ENCODE assay signal across 26 cellular contexts in genomic region chr17:74925242-74925641, GRCh38. TPM values are rescaled to one million over a fixed set of nuclear protein-coding genes. Genes with fewer than 3 reads are reported as not detected.
"Had no signal": no experiment of that assay in that cellular context is flagged by ENCODE, and none has a peak within 500 bp of the region (broad histone marks: within the 10 kb centered on the region; RNA-seq: fewer than 3 reads in every experiment).

No MANE protein-coding gene starts in this region.

- ATAC-seq: activated CD8-positive, alpha-beta T cell treated with anti-CD3 and anti-CD28 coated beads, Interleukin-2, amount 10 ng/mL, durations not matched to agents 7 days and 5 days; SK-N-SH treated with all-trans-retinoic acid at 6 μM for 48 hours had no signal

- H3K4me3 Mint-ChIP-seq: activated CD8-positive, alpha-beta T cell treated with anti-CD3 and anti-CD28 coated beads, Interleukin-2, amount 10 ng/mL, durations not matched to agents 7 days and 5 days; activated naive CD8-positive, alpha-beta T cell treated with anti-CD3 and anti-CD28 coated beads, Interleukin-2, amount 10 ng/mL, durations not matched to agents 7 days and 5 days had no signal

- H3K27ac ChIP-seq: adrenal gland, SJSA1 had no signal

- DNase-seq: activated CD4-positive, alpha-beta T cell treated with anti-CD3 and anti-CD28 coated beads, Interleukin-2, amount 50 U/mL, for 4 hours; activated CD4-positive, CD25-positive, alpha-beta regulatory T cell treated with anti-CD3 and anti-CD28 coated beads, Interleukin-2, amount 50 U/mL, for 72 hours; activated CD8-positive, alpha-beta memory T cell treated with anti-CD3 and anti-CD28 coated beads, Interleukin-2, amount 50 U/mL, for 48 hours; activated CD8-positive, alpha-beta T cell treated with anti-CD3 and anti-CD28 coated beads, Interleukin-2, amount 10 ng/mL, durations not matched to agents 7 days and 5 days; activated naive CD8-positive, alpha-beta T cell treated with anti-CD3 and anti-CD28 coated beads, Interleukin-2, amount 10 ng/mL, durations not matched to agents 7 days and 5 days; adrenal gland; aorta; central memory CD4-positive, alpha-beta T cell; MG63; MV-4-11; NCI-H1092 treated with DMSO at 0.1 percent for 48 hours; NCI-H1417 treated with DMSO at 0.1 percent for 48 hours; NCI-H1694; NCI-H2029; NCI-H2107; NCI-H510A; NCI-H526 treated with DMSO at 0.1 percent for 48 hours; OCI-M1; SHP77; SW 1271 had no signal

- H3K4me3 ChIP-seq: adrenal gland, MG63, SJSA1 had no signal

- FAIRE-seq: bronchial epithelial cell, RCC 7860 had no signal

- H3K9me3 Mint-ChIP-seq: activated naive CD8-positive, alpha-beta T cell treated with anti-CD3 and anti-CD28 coated beads, Interleukin-2, amount 10 ng/mL, durations not matched to agents 7 days and 5 days had no signal

- H3K36me3 Mint-ChIP-seq: activated naive CD8-positive, alpha-beta T cell treated with anti-CD3 and anti-CD28 coated beads, Interleukin-2, amount 10 ng/mL, durations not matched to agents 7 days and 5 days had no signal

- H3K9me3 ChIP-seq: adrenal gland, MG63, SJSA1 had no signal

- H3K36me3 ChIP-seq: adrenal gland, MG63, SJSA1 had no signal

- H3K27ac Mint-ChIP-seq: activated CD8-positive, alpha-beta T cell treated with anti-CD3 and anti-CD28 coated beads, Interleukin-2, amount 10 ng/mL, durations not matched to agents 7 days and 5 days; activated naive CD8-positive, alpha-beta T cell treated with anti-CD3 and anti-CD28 coated beads, Interleukin-2, amount 10 ng/mL, durations not matched to agents 7 days and 5 days had no signal

RNA-seq across cellular contexts. Expression of gene OTOP2, which starts 1.2 kb away (rescaled TPM):
- total RNA-seq: activated CD8-positive, alpha-beta T cell treated with anti-CD3 and anti-CD28 coated beads, Interleukin-2, amount 10 ng/mL, durations not matched to agents 7 days and 5 days; activated naive CD8-positive, alpha-beta T cell treated with anti-CD3 and anti-CD28 coated beads, Interleukin-2, amount 10 ng/mL, durations not matched to agents 7 days and 5 days; adrenal gland; aorta; bronchial epithelial cell; chondrocyte; SJSA1; T-helper 1 cell treated with Interleukin-12 subunit alpha and Interleukin-12 subunit beta and Interleukin-4 antibody, amounts not matched to agents 30 ng/mL and 1 ng/mL, for 36 hours had no signal

RNA-seq across cellular contexts. Expression of gene USH1G, which starts 2.2 kb away (rescaled TPM):
- total RNA-seq: activated CD8-positive, alpha-beta T cell treated with anti-CD3 and anti-CD28 coated beads, Interleukin-2, amount 10 ng/mL, durations not matched to agents 7 days and 5 days; activated naive CD8-positive, alpha-beta T cell treated with anti-CD3 and anti-CD28 coated beads, Interleukin-2, amount 10 ng/mL, durations not matched to agents 7 days and 5 days; aorta; chondrocyte; SJSA1; T-helper 1 cell treated with Interleukin-12 subunit alpha and Interleukin-12 subunit beta and Interleukin-4 antibody, amounts not matched to agents 30 ng/mL and 1 ng/mL, for 36 hours had no signal

RNA-seq across cellular contexts. Expression of gene OTOP3, which starts 10.5 kb away (rescaled TPM):
- total RNA-seq: activated CD8-positive, alpha-beta T cell treated with anti-CD3 and anti-CD28 coated beads, Interleukin-2, amount 10 ng/mL, durations not matched to agents 7 days and 5 days; activated naive CD8-positive, alpha-beta T cell treated with anti-CD3 and anti-CD28 coated beads, Interleukin-2, amount 10 ng/mL, durations not matched to agents 7 days and 5 days; adrenal gland; aorta; chondrocyte; SJSA1; T-helper 1 cell treated with Interleukin-12 subunit alpha and Interleukin-12 subunit beta and Interleukin-4 antibody, amounts not matched to agents 30 ng/mL and 1 ng/mL, for 36 hours had no signal

RNA-seq across cellular contexts. Expression of gene FADS6, which starts 31.8 kb away (rescaled TPM):
- total RNA-seq: activated CD8-positive, alpha-beta T cell treated with anti-CD3 and anti-CD28 coated beads, Interleukin-2, amount 10 ng/mL, durations not matched to agents 7 days and 5 days; activated naive CD8-positive, alpha-beta T cell treated with anti-CD3 and anti-CD28 coated beads, Interleukin-2, amount 10 ng/mL, durations not matched to agents 7 days and 5 days; aorta; bronchial epithelial cell; chondrocyte; SJSA1; T-helper 1 cell treated with Interleukin-12 subunit alpha and Interleukin-12 subunit beta and Interleukin-4 antibody, amounts not matched to agents 30 ng/mL and 1 ng/mL, for 36 hours had no signal
